In the genomic region with DNA sequence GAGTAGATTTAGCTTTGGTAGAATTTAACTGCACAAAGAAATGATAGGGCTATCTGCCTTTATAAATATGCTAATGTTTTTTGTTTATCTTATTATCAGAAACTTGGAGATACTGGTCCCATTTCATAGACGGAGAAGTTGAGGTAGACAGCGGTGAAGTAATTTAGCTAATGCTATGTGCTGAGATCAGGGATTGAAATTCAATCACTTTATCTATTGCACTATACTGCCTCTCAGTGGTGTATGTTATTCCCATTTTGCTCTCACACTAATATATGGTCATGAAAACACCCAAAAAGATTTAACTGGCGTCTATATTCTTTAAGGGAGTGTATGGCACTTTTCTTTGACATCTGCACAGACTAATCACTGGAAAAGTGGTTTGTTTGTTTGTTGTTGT, we compare ENCODE assay signal across 12 cellular contexts.
DNase-seq lines count a peak whose midpoint lies in the region; ATAC-seq and TF ChIP-seq lines count a peak whose summit lies in the region.
"Had no signal": no experiment of that assay in that cellular context is flagged by ENCODE, and none has a peak within 500 bp of the region (broad histone marks: within the 10 kb centered on the region; RNA-seq: fewer than 3 reads in every experiment).

No MANE protein-coding gene starts in this region.

- DNase-seq in NCI-H2171 treated with DMSO at 0.1 percent for 48 hours (lab: John Stamatoyannopoulos, UW) (peak; percentile 3), NCI-H2171 (lab: John Stamatoyannopoulos, UW) (no peak), NCI-H69 (lab: John Stamatoyannopoulos, UW) (peak; percentile 11), epidermal melanocyte (ENCODE audit: insufficient read length, low spot score) (peak; percentile 31), renal cortical epithelial cell (ENCODE audit: low read depth) (peak; percentile 40), gastrocnemius medialis (no peak)
- DNase-seq in naive thymus-derived CD8-positive, alpha-beta T cell, result no peak
- DNase-seq: activated T-cell treated with anti-CD3 and anti-CD28 coated beads, Interleukin-2, amount 50 U/mL, for 1 hour; C1 segment of cervical spinal cord; esophagus squamous epithelium had no signal

- no peak overlapping the region for H3K4me3 ChIP-seq in gastrocnemius medialis
- H3K4me3 ChIP-seq: esophagus squamous epithelium, SJCRH30 had no signal

- POLR2A ChIA-PET in naive thymus-derived CD8-positive, alpha-beta T cell (lab: Charles Lee), result no interaction called here

- no peak overlapping the region for H3K4me3 Mint-ChIP-seq in naive thymus-derived CD8-positive, alpha-beta T cell

- in situ Hi-C loops in gastrocnemius medialis (cut with MboI; ENCODE audit: low sequenced_read_pairs in 4 of 4), result no loop called here

- H3K27ac ChIP-seq in gastrocnemius medialis, result no peak overlapping the region
- H3K27ac ChIP-seq: esophagus squamous epithelium, SJCRH30 had no signal

- no peaks in the 10 kb centered on the region for H3K27me3 ChIP-seq in gastrocnemius medialis
- H3K27me3 ChIP-seq: SJCRH30 had no signal

- TF ChIP-seq POLR2A in gastrocnemius medialis (IDR thresholded peaks at IDR 0.05), result no peak

- ATAC-seq in gastrocnemius medialis, result no peak
- no peak for ATAC-seq in naive thymus-derived CD8-positive, alpha-beta T cell
- ATAC-seq in GM21447 (IDR thresholded peaks at IDR 0.05; ENCODE audit: unreplicated experiment), result no peak

- no peaks in the 10 kb centered on the region for H3K4me1 ChIP-seq in gastrocnemius medialis
- H3K4me1 ChIP-seq: esophagus squamous epithelium, SJCRH30 had no signal

- intact Hi-C loops in gastrocnemius medialis (cut with DNase I; ENCODE audit: low total_unique reads), result no loop called here

- H3K36me3 ChIP-seq in gastrocnemius medialis, result no peaks in the 10 kb centered on the region
- H3K36me3 ChIP-seq: esophagus squamous epithelium, SJCRH30 had no signal

- H3K27ac Mint-ChIP-seq in naive thymus-derived CD8-positive, alpha-beta T cell, result no peak overlapping the region

- H3K4me1 Mint-ChIP-seq in naive thymus-derived CD8-positive, alpha-beta T cell, result no peaks in the 10 kb centered on the region

- no peaks in the 10 kb centered on the region for H3K36me3 Mint-ChIP-seq in naive thymus-derived CD8-positive, alpha-beta T cell

- H3K9me3 ChIP-seq in gastrocnemius medialis, result no peaks in the 10 kb centered on the region
- H3K9me3 ChIP-seq: esophagus squamous epithelium, SJCRH30 had no signal

- no peak for TF ChIP-seq CTCF in gastrocnemius medialis (IDR thresholded peaks at IDR 0.05 in 4 of 5, conservative IDR thresholded peaks at IDR 0.05 in 1 of 5)

- peaks cover 0 to 13% (median 4%) of the 10 kb centered on the region in 9 donors for H3K9me3 Mint-ChIP-seq in naive thymus-derived CD8-positive, alpha-beta T cell

- H3K27me3 Mint-ChIP-seq in naive thymus-derived CD8-positive, alpha-beta T cell, result peaks cover 0 to 9% (median under 1%) of the 10 kb centered on the region in 5 donors

Comparison
In these comparisons a context has a peak if more than half of its experiments do, and no peak if none do; other contexts are left out.
1. DNase-seq: peak in NCI-H2171 treated with DMSO at 0.1 percent for 48 hours (single experiment), NCI-H69 (single experiment), epidermal melanocyte (single experiment) and renal cortical epithelial cell (single experiment); none in NCI-H2171 (single experiment), gastrocnemius medialis (0 of 2) and naive thymus-derived CD8-positive, alpha-beta T cell (0 of 10).